In the genomic region with DNA sequence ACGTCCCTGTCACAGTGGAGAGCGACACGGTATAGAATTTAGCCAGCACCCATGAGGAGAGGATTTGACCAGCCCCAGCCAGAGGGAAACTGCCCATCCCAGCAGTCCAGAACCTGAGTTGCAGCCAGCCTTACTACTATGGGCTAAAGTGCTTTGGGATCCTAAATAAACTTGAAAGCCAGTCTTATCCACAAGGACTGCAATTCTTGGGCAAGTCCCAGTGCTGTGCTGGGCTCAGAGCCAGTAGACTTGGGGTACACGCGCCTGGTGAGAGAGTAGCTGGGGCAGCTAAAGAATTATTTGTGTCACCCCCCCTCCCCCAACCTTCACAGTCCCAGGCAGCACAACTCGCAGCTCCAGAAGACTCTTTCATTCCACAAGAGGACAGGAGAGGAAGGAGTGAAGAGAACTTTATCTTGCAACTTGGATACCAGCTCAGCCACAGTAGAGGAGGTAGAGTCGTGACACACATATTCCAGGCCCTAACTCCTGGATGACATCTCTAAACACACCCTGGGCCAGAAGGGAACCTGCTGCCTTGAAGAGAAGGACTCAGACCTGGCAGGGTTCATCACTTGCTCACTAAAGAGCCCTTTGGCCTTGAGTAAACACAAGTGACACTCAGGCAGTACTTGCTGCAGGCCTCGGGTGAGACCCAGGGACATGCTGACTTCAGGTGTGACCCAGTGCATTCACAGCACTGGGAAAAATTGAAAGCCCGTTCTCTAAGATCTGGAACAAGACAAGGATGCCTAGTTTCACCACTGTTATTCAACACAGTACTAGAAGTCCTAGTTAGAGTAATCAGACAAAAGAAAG, we compare ENCODE assay signal across 25 cellular contexts.
DNase-seq lines count a peak whose midpoint lies in the region; ATAC-seq and TF ChIP-seq lines count a peak whose summit lies in the region.
"Had no signal": no experiment of that assay in that cellular context is flagged by ENCODE, and none has a peak within 500 bp of the region (broad histone marks: within the 10 kb centered on the region; RNA-seq: fewer than 3 reads in every experiment).

No MANE protein-coding gene starts in this region.

- no peaks in the 10 kb centered on the region; the same call in 2 of the 3 replicates for H3K4me1 Mint-ChIP-seq in GM23338
- H3K4me1 Mint-ChIP-seq in HFFc6 (ENCODE audit: low read depth): peaks cover 35% of the 10 kb centered on the region
- H3K4me1 Mint-ChIP-seq: immature natural killer cell, nephron had no signal

- no peaks in the 10 kb centered on the region; the same call in 1 of the 2 replicates for H4K20me1 ChIP-seq in GM23338 (replicated peaks; ENCODE audit: insufficient read depth)

- H3K27ac ChIP-seq in thoracic aorta: peak overlapping the region; percentile 58 to 66
- no peak overlapping the region for H3K27ac ChIP-seq in GM23338 (ENCODE audit: low read depth)
- H3K27ac ChIP-seq: brain microvascular endothelial cell had no signal

- H3K4me3 ChIP-seq in thoracic aorta (peak overlapping the region; percentile 25), GM23338 (no peak overlapping the region)

- H3K9me3 ChIP-seq in thoracic aorta: no peaks in the 10 kb centered on the region

- H3K4me3 Mint-ChIP-seq in GM23338: no peak overlapping the region
- H3K4me3 Mint-ChIP-seq in HFFc6: no peak overlapping the region
- H3K4me3 Mint-ChIP-seq: activated naive CD4-positive, alpha-beta T cell treated with anti-CD3 and anti-CD28 coated beads for 36 hours; immature natural killer cell; nephron had no signal

- H3K36me3 Mint-ChIP-seq in GM23338 (ENCODE audit: low read depth) (no peaks in the 10 kb centered on the region; the same call in 2 of the 3 replicates), HFFc6 (ENCODE audit: low read depth) (peaks cover 65% of the 10 kb centered on the region)

- ATAC-seq in thoracic aorta (ENCODE audit: insufficient number of reproducible peaks, low FRiP score, low read depth): peak; percentile 50
- no peak for ATAC-seq in GM18861 (IDR thresholded peaks at IDR 0.05; ENCODE audit: unreplicated experiment)
- no peak for ATAC-seq in GM23338

- H3K4me1 ChIP-seq in thoracic aorta (ENCODE audit: control insufficient read depth in 1 of 2, low read depth in 2 of 2): peaks cover 15 to 45% of the 10 kb centered on the region in 2 donors
- H3K4me1 ChIP-seq in GM23338 (ENCODE audit: insufficient read depth): no peaks in the 10 kb centered on the region

- no peaks in the 10 kb centered on the region for H3K79me2 ChIP-seq in GM23338 (replicated peaks; ENCODE audit: insufficient read depth)

- H3K27ac Mint-ChIP-seq in GM23338: no peak overlapping the region
- H3K27ac Mint-ChIP-seq in HFFc6: no peak overlapping the region
- H3K27ac Mint-ChIP-seq: activated naive CD4-positive, alpha-beta T cell treated with anti-CD3 and anti-CD28 coated beads for 36 hours; immature natural killer cell; nephron had no signal

- intact Hi-C loops in head of caudate nucleus (cut with DNase I): no loop called here

- H3K27me3 ChIP-seq in thoracic aorta (replicated peaks; ENCODE audit: insufficient read depth) (no peaks in the 10 kb centered on the region), GM23338 (ENCODE audit: insufficient read depth) (no peaks in the 10 kb centered on the region)
- H3K27me3 ChIP-seq: brain microvascular endothelial cell had no signal

- no peaks in the 10 kb centered on the region for H3K9me3 Mint-ChIP-seq in GM23338
- no peaks in the 10 kb centered on the region for H3K9me3 Mint-ChIP-seq in HFFc6
- H3K9me3 Mint-ChIP-seq: activated naive CD4-positive, alpha-beta T cell treated with anti-CD3 and anti-CD28 coated beads for 36 hours; immature natural killer cell had no signal

- DNase-seq in amniotic epithelial cell (ENCODE audit: low read depth) (peak; percentile 13), head of caudate nucleus (peak in 35 of 42 donors; percentile 10 to 71 (median 32)), midbrain (lab: John Stamatoyannopoulos, UW) (peak; percentile 42), thoracic aorta (ENCODE audit: low spot score) (no peak), NCI-H1436 (lab: John Stamatoyannopoulos, UW) (no peak), GM23338 (ENCODE audit: low spot score) (no peak), HFFc6 (no peak)
- DNase-seq: activated CD4-positive, alpha-beta T cell treated with anti-CD3 and anti-CD28 coated beads, Interleukin-2, amount 50 U/mL, for 48 hours; activated naive CD4-positive, alpha-beta T cell treated with anti-CD3 and anti-CD28 coated beads for 36 hours; activated T-cell treated with anti-CD3 and anti-CD28 coated beads, Interleukin-2, amount 50 U/mL, for 1 hour; AML-193; brain microvascular endothelial cell; glutamatergic neuron; immature natural killer cell; KBM-7; mesendoderm; MV-4-11; NCI-H2081 treated with DMSO at 0.1 percent for 48 hours; NCI-H524; retina; SHP77 treated with DMSO at 0.1 percent for 48 hours; stimulated activated naive CD4-positive, alpha-beta T cell treated with Interleukin-2 at 50 U/mL for 16 hours; T-helper 1 cell had no signal

- TF ChIP-seq CTCF in thoracic aorta (IDR thresholded peaks at IDR 0.05) (no peak), GM23338 (conservative IDR thresholded peaks at IDR 0.05; ENCODE audit: low read depth in 2 of 2) (no peak), HFFc6 (IDR thresholded peaks at IDR 0.05) (no peak)

- H3F3A ChIP-seq in GM23338 (replicated peaks; ENCODE audit: low read depth): no peaks in the 10 kb centered on the region

- no peak overlapping the region for H2AFZ ChIP-seq in GM23338

- H3K36me3 ChIP-seq in thoracic aorta: peaks cover 9% of the 10 kb centered on the region
- H3K36me3 ChIP-seq in GM23338 (ENCODE audit: insufficient read depth): no peaks in the 10 kb centered on the region

- no peaks in the 10 kb centered on the region for H3K9me2 ChIP-seq in GM23338 (ENCODE audit: insufficient read depth)

- H3K4me2 ChIP-seq in GM23338: no peak overlapping the region

- H3K27me3 Mint-ChIP-seq in GM23338 (ENCODE audit: insufficient read depth, low read depth, poor library complexity) (no peaks in the 10 kb centered on the region), HFFc6 (ENCODE audit: insufficient read depth) (peaks cover 2% of the 10 kb centered on the region; the same call in 1 of the 2 replicates)

TF ChIP-seq in GM23338, 12 proteins besides CTCF, POLR2A, EP300 and RAD21:
- TF ChIP-seq EZH2 (IDR thresholded peaks at IDR 0.05; ENCODE audit: low read depth, unreplicated experiment): no peak
- TF ChIP-seq ZNF114 (CRISPR knock-in tag; IDR thresholded peaks at IDR 0.05): no peak
- TF ChIP-seq JUNB (IDR thresholded peaks at IDR 0.05; ENCODE audit: unreplicated experiment): no peak
- TF ChIP-seq STAT1 (IDR thresholded peaks at IDR 0.05; ENCODE audit: unreplicated experiment): no peak

Comparison
In these comparisons a context has a peak if more than half of its experiments do, and no peak if none do; other contexts are left out.
1. DNase-seq: peak in amniotic epithelial cell (single experiment), head of caudate nucleus (35 of 42) and midbrain (single experiment); none in thoracic aorta (single experiment), NCI-H1436 (single experiment), GM23338 (single experiment) and HFFc6 (single experiment).